2 cellular contexts compared by ENCODE assay signal in the genomic region with DNA sequence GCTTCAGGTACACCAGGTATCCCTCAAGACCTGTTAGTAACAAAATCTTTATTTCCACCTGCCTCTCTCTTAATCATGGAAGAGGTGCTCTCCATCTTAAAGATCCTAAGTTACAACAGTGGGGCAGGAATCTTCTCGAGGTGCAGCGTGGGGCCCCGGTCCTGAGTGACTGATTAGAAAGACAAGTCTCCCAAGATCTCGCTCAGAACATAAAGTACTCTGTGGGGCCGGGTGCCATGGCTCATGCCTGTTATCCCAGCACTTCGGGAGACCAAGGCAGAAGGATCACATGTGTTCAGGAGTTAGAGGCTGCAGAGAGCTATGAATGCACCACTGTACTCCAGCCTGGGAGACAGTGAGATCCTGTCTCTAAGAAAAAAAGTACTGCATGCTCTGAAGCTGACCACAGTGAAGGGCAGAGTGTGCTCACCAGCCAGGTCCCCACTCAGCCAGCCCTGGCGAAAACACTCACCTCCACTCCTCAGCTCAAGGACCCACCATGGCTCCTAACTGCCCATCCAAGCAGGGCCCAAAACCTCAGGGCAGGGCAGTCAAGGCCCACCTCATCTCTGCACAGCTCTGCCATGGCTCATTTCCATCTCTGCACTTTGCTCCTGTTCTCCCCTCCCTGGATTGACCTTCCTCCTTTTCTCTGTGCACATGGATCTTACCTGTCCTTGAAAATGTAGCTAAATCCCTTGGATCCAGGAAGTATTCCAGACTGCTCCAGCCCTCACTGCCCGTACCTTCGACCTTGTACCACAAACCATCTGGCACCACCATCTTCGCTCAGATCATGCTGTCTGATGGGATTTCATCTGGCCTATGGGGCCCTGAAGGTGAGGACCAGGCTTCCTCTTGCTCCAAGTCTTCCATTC.
TF ChIP-seq lines count a peak whose summit lies in the region.

No MANE protein-coding gene starts in this region.

TF ChIP-seq in IMR-90, 13 proteins besides CTCF, POLR2A, EP300 and RAD21:
- no peak for TF ChIP-seq MXI1 (IDR thresholded peaks at IDR 0.05; ENCODE audit: borderline replicate concordance, low read depth, low read length)
- TF ChIP-seq MAFK (IDR thresholded peaks at IDR 0.05; ENCODE audit: low read depth, low read length): no peak
- TF ChIP-seq CHD1 (IDR thresholded peaks at IDR 0.05; ENCODE audit: low read depth, low read length): no peak
- TF ChIP-seq FOS (IDR thresholded peaks at IDR 0.05; ENCODE audit: low read depth, low read length): no peak
- no peak for TF ChIP-seq RCOR1 (IDR thresholded peaks at IDR 0.05; ENCODE audit: insufficient replicate concordance, low read length)
- TF ChIP-seq SMC3 (IDR thresholded peaks at IDR 0.05; ENCODE audit: low read depth, low read length): no peak
- TF ChIP-seq BHLHE40 (IDR thresholded peaks at IDR 0.05; ENCODE audit: low read depth, low read length): no peak
- TF ChIP-seq USF2 (IDR thresholded peaks at IDR 0.05; ENCODE audit: low read depth, low read length): no peak

TF ChIP-seq in K562, 482 proteins besides CTCF, POLR2A, EP300 and RAD21:
- TF ChIP-seq OTX1 (CRISPR knock-in tag; IDR thresholded peaks at IDR 0.05) (no peak), ZFP36 (IDR thresholded peaks at IDR 0.05; ENCODE audit: low read depth, low read length, partially characterized antibody) (peak; percentile 35)
